19 cellular contexts compared by ENCODE assay signal in the genomic region with DNA sequence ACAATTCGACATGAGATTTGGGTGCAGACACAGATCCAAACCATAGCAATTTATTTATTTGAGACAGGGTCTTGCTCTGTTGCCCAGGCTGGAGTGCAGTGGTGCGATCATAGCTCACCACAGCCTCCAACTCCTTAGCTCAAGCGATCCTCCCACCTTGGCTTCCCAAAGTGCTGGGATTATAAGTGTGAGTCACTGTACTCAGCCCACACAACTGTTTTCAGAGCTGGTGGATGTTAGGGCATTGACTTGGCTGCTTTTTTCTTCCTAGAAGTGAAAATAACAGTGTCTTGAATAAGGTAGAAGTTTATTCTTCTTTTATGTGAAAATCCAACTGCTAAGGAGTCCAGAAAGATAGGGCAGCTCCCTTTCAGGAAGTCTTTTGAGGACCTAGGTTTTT.
"Had no signal": no experiment of that assay in that cellular context is flagged by ENCODE, and none has a peak within 500 bp of the region (broad histone marks: within the 10 kb centered on the region; RNA-seq: fewer than 3 reads in every experiment).

No MANE protein-coding gene starts in this region.

- H3K4me1 ChIP-seq: right atrium auricular region had no signal

- H3K36me3 ChIP-seq: esophagus muscularis mucosa, right atrium auricular region, WERI-Rb-1 had no signal

- H3K4me2 ChIP-seq: smooth muscle cell had no signal

- DNase-seq: activated CD4-positive, alpha-beta memory T cell treated with anti-CD3 and anti-CD28 coated beads for 36 hours; activated CD4-positive, alpha-beta T cell treated with anti-CD3 and anti-CD28 coated beads for 36 hours; activated naive CD4-positive, alpha-beta T cell treated with anti-CD3 and anti-CD28 coated beads, Interleukin-2, amount 10 ng/mL, durations not matched to agents 7 days and 5 days; activated T-cell treated with anti-CD3 and anti-CD28 coated beads, Interleukin-2, amount 50 U/mL, for 24 hours; cortex of kidney; effector CD4-positive, alpha-beta T cell; foreskin fibroblast; stimulated activated CD4-positive, alpha-beta T cell treated with anti-CD3 and anti-CD28 coated beads, Interleukin-4, amount 100 ng/mL, for 4 hours; stimulated activated CD8-positive, alpha-beta memory T cell treated with anti-CD3 and anti-CD28 coated beads, Interleukin-4, amount 100 ng/mL, for 48 hours; stimulated activated naive CD4-positive, alpha-beta T cell treated with Interleukin-2 at 50 U/mL for 16 hours; substantia nigra; T-cell; T1000; trophoblast cell; WERI-Rb-1 had no signal

- H3K27me3 ChIP-seq: esophagus muscularis mucosa, right atrium auricular region had no signal

- H3K9me3 ChIP-seq: esophagus muscularis mucosa, right atrium auricular region had no signal

- H3K4me3 ChIP-seq: esophagus muscularis mucosa, right atrium auricular region, smooth muscle cell had no signal

- H3K27ac ChIP-seq: esophagus muscularis mucosa, right atrium auricular region, WERI-Rb-1 had no signal

- ATAC-seq: activated CD4-positive, alpha-beta T cell treated with anti-CD3 and anti-CD28 coated beads for 36 hours; natural killer cell treated with Interleukin-12 subunit alpha and Interleukin-12 subunit beta and Interleukin-15 and Interleukin-18, amount 100 ng/mL, for 72 hours; T-cell had no signal
